14 cellular contexts compared by ENCODE assay signal in the genomic region with DNA sequence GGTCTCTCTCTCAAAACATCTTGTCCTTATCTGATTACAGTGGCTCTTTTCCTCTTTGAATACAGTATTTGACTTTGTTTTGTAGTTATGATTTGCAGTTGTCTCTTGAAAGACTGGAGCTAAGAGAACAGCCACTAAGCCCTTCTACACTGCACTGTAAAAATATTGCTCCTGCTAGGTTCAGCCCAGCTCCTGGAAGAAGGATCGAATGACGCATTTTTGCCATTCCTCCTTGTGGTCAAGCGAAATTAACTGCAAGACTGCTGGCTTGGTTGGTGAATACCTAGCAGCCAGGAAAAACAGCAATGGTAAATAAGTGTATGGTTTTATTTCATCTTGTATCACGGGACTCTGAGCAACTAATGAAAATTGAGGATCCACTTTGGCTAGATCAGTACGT.
DNase-seq lines count a peak whose midpoint lies in the region; ATAC-seq and TF ChIP-seq lines count a peak whose summit lies in the region.
"Had no signal": no experiment of that assay in that cellular context is flagged by ENCODE, and none has a peak within 500 bp of the region (broad histone marks: within the 10 kb centered on the region; RNA-seq: fewer than 3 reads in every experiment).

No MANE protein-coding gene starts in this region.

- no peak for TF ChIP-seq CTCF in BJ (IDR thresholded peaks at IDR 0.05; ENCODE audit: insufficient read depth, low read depth, low read length)
- TF ChIP-seq CTCF in endodermal cell (conservative IDR thresholded peaks at IDR 0.05) = peak; percentile 51
- no peak for TF ChIP-seq CTCF in adrenal gland (IDR thresholded peaks at IDR 0.05)
- no peak for TF ChIP-seq CTCF in psoas muscle (IDR thresholded peaks at IDR 0.05)

- H3K36me3 Mint-ChIP-seq in endodermal cell (ENCODE audit: low read depth) = no peaks in the 10 kb centered on the region

- H3K4me1 ChIP-seq in endodermal cell (ENCODE audit: control insufficient read depth, insufficient read depth, low read length) = peaks cover 6% of the 10 kb centered on the region
- H3K4me1 ChIP-seq in adrenal gland (replicated peaks in 1 of 2) = no peaks in the 10 kb centered on the region
- H3K4me1 ChIP-seq in psoas muscle = no peaks in the 10 kb centered on the region

- no peak for ATAC-seq in psoas muscle
- ATAC-seq: activated CD4-positive, alpha-beta T cell treated with anti-CD3 and anti-CD28 coated beads for 36 hours; left cardiac atrium had no signal

- 56 to 60% methylated on average over 5 of the region's 5 CpGs for WGBS in endodermal cell (ENCODE audit: insufficient coverage in 1 of 2, insufficient read length in 1 of 2), 2 experiments
- WGBS in adrenal gland, 4 donors = 57 to 61% (median 60%) methylated on average over 5 of the region's 5 CpGs
- WGBS in psoas muscle, 3 donors = 29 to 48% (median 37%) methylated on average over 5 of the region's 5 CpGs

- H3K27me3 ChIP-seq in BJ (ENCODE audit: control insufficient read depth, insufficient read depth, low read length) (no peaks in the 10 kb centered on the region), endodermal cell (ENCODE audit: control insufficient read depth, insufficient read depth, low read length, poor library complexity, severe bottlenecking) (no peaks in the 10 kb centered on the region), adrenal gland (no peaks in the 10 kb centered on the region), psoas muscle (ENCODE audit: insufficient read depth in 3 of 3, low read length in 2 of 3) (no peaks in the 10 kb centered on the region)
- H3K27me3 ChIP-seq: tibial artery had no signal

- no peak overlapping the region for H3K4me3 Mint-ChIP-seq in endodermal cell
- H3K4me3 Mint-ChIP-seq: activated CD4-positive, alpha-beta T cell treated with anti-CD3 and anti-CD28 coated beads for 36 hours; activated naive CD4-positive, alpha-beta T cell treated with anti-CD3 and anti-CD28 coated beads for 36 hours had no signal

- H3K27ac ChIP-seq in endodermal cell (ENCODE audit: low read depth, low read length) = no peak overlapping the region
- H3K27ac ChIP-seq in adrenal gland = no peak overlapping the region
- no peak overlapping the region for H3K27ac ChIP-seq in psoas muscle
- H3K27ac ChIP-seq: C4-2B, tibial artery had no signal

- no peak overlapping the region for H3K9ac ChIP-seq in endodermal cell (ENCODE audit: extremely low read depth, low read length, poor library complexity, severe bottlenecking)

- no peak overlapping the region for H3K4me3 ChIP-seq in BJ (ENCODE audit: low read depth, low read length)
- no peak overlapping the region for H3K4me3 ChIP-seq in endodermal cell (ENCODE audit: low read length)
- no peak overlapping the region for H3K4me3 ChIP-seq in adrenal gland
- H3K4me3 ChIP-seq in psoas muscle = no peak overlapping the region
- H3K4me3 ChIP-seq: tibial artery had no signal

- POLR2A ChIA-PET in BJ (lab: Charles Lee) = interaction anchor here (0.5 to 0.6 kb wide), 2 partner anchors 172 to 407 kb away, joined by 3 to 9 read pairs; no protein-coding TSS in a partner anchor

- peaks cover 12% of the 10 kb centered on the region for H3K4me1 Mint-ChIP-seq in endodermal cell
- H3K4me1 Mint-ChIP-seq: activated CD4-positive, alpha-beta T cell treated with anti-CD3 and anti-CD28 coated beads for 36 hours had no signal

- H3K36me3 ChIP-seq in BJ (ENCODE audit: control insufficient read depth, insufficient read depth, low read length) = no peaks in the 10 kb centered on the region
- H3K36me3 ChIP-seq in endodermal cell (ENCODE audit: control insufficient read depth, insufficient read depth, low read length) = no peaks in the 10 kb centered on the region
- no peaks in the 10 kb centered on the region for H3K36me3 ChIP-seq in adrenal gland (replicated peaks in 1 of 2)
- no peaks in the 10 kb centered on the region for H3K36me3 ChIP-seq in psoas muscle (ENCODE audit: insufficient read depth in 1 of 2, low read depth in 1 of 2)
- H3K36me3 ChIP-seq: tibial artery had no signal

- H3K27me3 Mint-ChIP-seq in endodermal cell (ENCODE audit: insufficient read depth) = no peaks in the 10 kb centered on the region
- H3K27me3 Mint-ChIP-seq: activated CD4-positive, alpha-beta T cell treated with anti-CD3 and anti-CD28 coated beads for 36 hours had no signal

- DNase-seq in BJ (ENCODE audit: low read depth) = peak; percentile 31
- peak; percentile 2 for DNase-seq in LoVo (ENCODE audit: low spot score)
- peak; percentile 70 for DNase-seq in endodermal cell
- peak; percentile 89 for DNase-seq in myocyte (ENCODE audit: low read depth)
- no peak for DNase-seq in NCI-H2029 treated with DMSO at 0.1 percent for 48 hours (lab: John Stamatoyannopoulos, UW)
- DNase-seq in adrenal gland = no peak
- DNase-seq in psoas muscle = no peak
- no peak for DNase-seq in DMS153 treated with DMSO at 0.1 percent for 48 hours (lab: John Stamatoyannopoulos, UW; ENCODE audit: unreplicated experiment)
- DNase-seq: activated CD4-positive, alpha-beta T cell treated with anti-CD3 and anti-CD28 coated beads for 36 hours; activated naive CD4-positive, alpha-beta T cell treated with anti-CD3 and anti-CD28 coated beads for 36 hours; left cardiac atrium; posterior cingulate gyrus; tibial artery had no signal

- H3K9me3 ChIP-seq in endodermal cell (ENCODE audit: control insufficient read depth, low read length) = no peaks in the 10 kb centered on the region
- no peaks in the 10 kb centered on the region for H3K9me3 ChIP-seq in adrenal gland (replicated peaks in 1 of 3)
- no peaks in the 10 kb centered on the region for H3K9me3 ChIP-seq in psoas muscle
- H3K9me3 ChIP-seq: tibial artery had no signal

- no peak for TF ChIP-seq POLR2A in adrenal gland (IDR thresholded peaks at IDR 0.05)

- CTCF ChIA-PET in BJ (lab: Yijun Ruan, JAX) = interaction anchor here (0.6 kb wide), 1 partner anchor 578 kb away, joined by 3 read pairs; no protein-coding TSS in a partner anchor

- intact Hi-C loops in adrenal gland (cut with DNase I) = no loop called here
- intact Hi-C loops in psoas muscle (cut with DNase I) = no loop called here

- no peak overlapping the region for H3K27ac Mint-ChIP-seq in endodermal cell
- H3K27ac Mint-ChIP-seq: activated CD4-positive, alpha-beta T cell treated with anti-CD3 and anti-CD28 coated beads for 36 hours; activated naive CD4-positive, alpha-beta T cell treated with anti-CD3 and anti-CD28 coated beads for 36 hours had no signal

- no peaks in the 10 kb centered on the region for H3K9me3 Mint-ChIP-seq in endodermal cell

Comparison
In these comparisons a context has a peak if more than half of its experiments do, and no peak if none do; other contexts are left out.
1. DNase-seq: peak in BJ (single experiment), LoVo (single experiment), endodermal cell (single experiment) and myocyte (single experiment); none in NCI-H2029 treated with DMSO at 0.1 percent for 48 hours (single experiment), adrenal gland (0 of 7), psoas muscle (0 of 2) and DMS153 treated with DMSO at 0.1 percent for 48 hours (single experiment).